ENCODE assay signal across 10 cellular contexts in genomic region chr9:84404095-84404686, GRCh38.
DNase-seq lines count a peak whose midpoint lies in the region; ATAC-seq, FAIRE-seq and TF ChIP-seq lines count a peak whose summit lies in the region.
"Had no signal": no experiment of that assay in that cellular context is flagged by ENCODE, and none has a peak within 500 bp of the region (broad histone marks: within the 10 kb centered on the region; RNA-seq: fewer than 3 reads in every experiment).

No MANE protein-coding gene starts in this region.

- TF ChIP-seq CTCF in BE2C (IDR thresholded peaks at IDR 0.05; ENCODE audit: low read depth, low read length) (peak; percentile 56), suprapubic skin (IDR thresholded peaks at IDR 0.05) (peak in 1 of 2 donors; percentile 32)

- no peak for ATAC-seq in GM19455 (IDR thresholded peaks at IDR 0.05; ENCODE audit: unreplicated experiment)
- ATAC-seq: naive thymus-derived CD4-positive, alpha-beta T cell; stimulated activated naive CD8-positive, alpha-beta T cell treated with anti-CD3 and anti-CD28 coated beads, Interleukin-15, amount 100 ng/mL, for 72 hours had no signal

- WGBS in suprapubic skin, result 48% methylated on average over 8 of the region's 8 CpGs

- no peaks in the 10 kb centered on the region for H3K9me3 ChIP-seq in BE2C
- H3K9me3 ChIP-seq in suprapubic skin, result no peaks in the 10 kb centered on the region

- DNase-seq in BE2C (no peak), GM19239 (ENCODE audit: insufficient read length, low spot score) (peak; percentile 41), UCSD-AML1 (lab: John Stamatoyannopoulos, UW; ENCODE audit: unreplicated experiment) (peak; percentile 11), kidney tubule cell (ENCODE audit: low spot score) (peak; percentile 7), suprapubic skin (ENCODE audit: low spot score in 2 of 2) (no peak), NCI-H187 treated with DMSO at 0.1 percent for 48 hours (lab: John Stamatoyannopoulos, UW) (no peak), NCI-H146 treated with DMSO at 0.1 percent for 48 hours (lab: John Stamatoyannopoulos, UW; ENCODE audit: unreplicated experiment) (no peak)
- DNase-seq: naive thymus-derived CD4-positive, alpha-beta T cell had no signal

- H3K36me3 ChIP-seq in BE2C (no peaks in the 10 kb centered on the region), suprapubic skin (no peaks in the 10 kb centered on the region)

- no peak overlapping the region for H3K27ac ChIP-seq in suprapubic skin

- H3K27me3 ChIP-seq in BE2C (no peaks in the 10 kb centered on the region), suprapubic skin (no peaks in the 10 kb centered on the region)

- FAIRE-seq in GM19239 (lab: Jason Lieb, UNC), result no peak

- H3K4me3 ChIP-seq in BE2C (ENCODE audit: low read depth, low read length) (no peak overlapping the region), suprapubic skin (no peak overlapping the region)

- no peaks in the 10 kb centered on the region for H3K4me1 ChIP-seq in BE2C
- no peaks in the 10 kb centered on the region for H3K4me1 ChIP-seq in suprapubic skin

- TF ChIP-seq EP300 in suprapubic skin (IDR thresholded peaks at IDR 0.05), result no peak

- TF ChIP-seq POLR2A in suprapubic skin (IDR thresholded peaks at IDR 0.05), result no peak

Comparison
In these comparisons a context has a peak if more than half of its experiments do, and no peak if none do; other contexts are left out.
1. DNase-seq: peak in GM19239 (single experiment), UCSD-AML1 (single experiment) and kidney tubule cell (single experiment); none in BE2C (single experiment), suprapubic skin (0 of 2), NCI-H187 treated with DMSO at 0.1 percent for 48 hours (single experiment) and NCI-H146 treated with DMSO at 0.1 percent for 48 hours (single experiment).